In genomic region chr16:740459-740763, GRCh38 we compare ENCODE assay signal across 8 cellular contexts. TPM values are rescaled to one million over a fixed set of nuclear protein-coding genes. Genes with fewer than 3 reads are reported as not detected.
A peak's percentile ranks its signal among the peaks of the same experiment; 100 is the strongest.
DNase-seq lines count a peak whose midpoint lies in the region; ATAC-seq, FAIRE-seq and TF ChIP-seq lines count a peak whose summit lies in the region.

No MANE protein-coding gene starts in this region.

- CTCF ChIA-PET in activated CD8-positive, alpha-beta memory T cell treated with anti-CD3 and anti-CD28 coated beads, Interleukin-2, amount 10 ng/mL, durations not matched to agents 7 days and 5 days (lab: Charles Lee) = interaction anchor here (0.6 to 5.1 kb wide), 18 partner anchors 9 to 92 kb away, joined by 3 to 22 read pairs (median 4); partner anchors contain the start of genes ANTKMT, CCDC78, CHTF18 and HAGHL

- H3K27ac ChIP-seq in Peyer's patch (peak overlapping the region; percentile 36 to 90 (median 72)), fibroblast of lung (ENCODE audit: insufficient read depth, low read length) (peak overlapping the region; percentile 24)

- H3K36me3 ChIP-seq in Peyer's patch (peaks cover 0 to 32% (median 0%) of the 10 kb centered on the region in 3 donors), fibroblast of lung (ENCODE audit: control insufficient read depth, insufficient read depth, low read length) (peaks cover 8% of the 10 kb centered on the region)

- no peaks in the 10 kb centered on the region for H3K27me3 Mint-ChIP-seq in activated CD8-positive, alpha-beta memory T cell treated with anti-CD3 and anti-CD28 coated beads, Interleukin-2, amount 10 ng/mL, durations not matched to agents 7 days and 5 days
- H3K27me3 Mint-ChIP-seq in progenitor cell of endocrine pancreas = no peaks in the 10 kb centered on the region

- ATAC-seq in activated CD8-positive, alpha-beta memory T cell treated with anti-CD3 and anti-CD28 coated beads, Interleukin-2, amount 10 ng/mL, durations not matched to agents 7 days and 5 days = peak; percentile 8

- peak overlapping the region; percentile 74 for H3K4me3 Mint-ChIP-seq in activated CD8-positive, alpha-beta memory T cell treated with anti-CD3 and anti-CD28 coated beads, Interleukin-2, amount 10 ng/mL, durations not matched to agents 7 days and 5 days
- H3K4me3 Mint-ChIP-seq in progenitor cell of endocrine pancreas (ENCODE audit: low read depth) = peak overlapping the region; percentile 80

- H3K27ac Mint-ChIP-seq in activated CD8-positive, alpha-beta memory T cell treated with anti-CD3 and anti-CD28 coated beads, Interleukin-2, amount 10 ng/mL, durations not matched to agents 7 days and 5 days = peak overlapping the region; percentile 57
- H3K27ac Mint-ChIP-seq in progenitor cell of endocrine pancreas = no peak overlapping the region

- H3K9me3 ChIP-seq in Peyer's patch (no peaks in the 10 kb centered on the region), fibroblast of lung (ENCODE audit: control insufficient read depth, insufficient read depth, low read depth, low read length) (no peaks in the 10 kb centered on the region)

- no peaks in the 10 kb centered on the region for H4K20me1 ChIP-seq in fibroblast of lung (ENCODE audit: control insufficient read depth, extremely low read depth, insufficient read depth, low read length)

- H3K36me3 Mint-ChIP-seq in activated CD8-positive, alpha-beta memory T cell treated with anti-CD3 and anti-CD28 coated beads, Interleukin-2, amount 10 ng/mL, durations not matched to agents 7 days and 5 days = peaks cover 9% of the 10 kb centered on the region
- H3K36me3 Mint-ChIP-seq in progenitor cell of endocrine pancreas (ENCODE audit: insufficient read depth) = peaks cover 5% of the 10 kb centered on the region

- peaks cover 3% of the 10 kb centered on the region for H3K79me2 ChIP-seq in fibroblast of lung (ENCODE audit: control insufficient read depth, insufficient read depth, low read length)

- no peak for TF ChIP-seq CTCF in Peyer's patch (IDR thresholded peaks at IDR 0.05)
- no peak for TF ChIP-seq CTCF in fibroblast of lung (conservative IDR thresholded peaks at IDR 0.05 in 1 of 2, IDR thresholded peaks at IDR 0.05 in 1 of 2; ENCODE audit: low read depth in 1 of 2, low read length in 2 of 2)
- no peak for TF ChIP-seq CTCF in progenitor cell of endocrine pancreas (IDR thresholded peaks at IDR 0.05; ENCODE audit: unreplicated experiment)

- H3K9me3 Mint-ChIP-seq in activated CD8-positive, alpha-beta memory T cell treated with anti-CD3 and anti-CD28 coated beads, Interleukin-2, amount 10 ng/mL, durations not matched to agents 7 days and 5 days (ENCODE audit: low read depth) = no peaks in the 10 kb centered on the region
- H3K9me3 Mint-ChIP-seq in progenitor cell of endocrine pancreas (ENCODE audit: low read depth) = no peaks in the 10 kb centered on the region

- no peak overlapping the region for H2AFZ ChIP-seq in fibroblast of lung (ENCODE audit: low read length)

- H3K4me2 ChIP-seq in fibroblast of lung (ENCODE audit: extremely low read depth, insufficient read depth, low read length) = peak overlapping the region; percentile 79

- H3K4me1 Mint-ChIP-seq in activated CD8-positive, alpha-beta memory T cell treated with anti-CD3 and anti-CD28 coated beads, Interleukin-2, amount 10 ng/mL, durations not matched to agents 7 days and 5 days = peaks cover 34% of the 10 kb centered on the region
- H3K4me1 Mint-ChIP-seq in progenitor cell of endocrine pancreas (ENCODE audit: low read depth) = peaks cover 3% of the 10 kb centered on the region

- H3K4me1 ChIP-seq in Peyer's patch = peaks cover 0 to 16% (median 9%) of the 10 kb centered on the region in 4 donors
- no peaks in the 10 kb centered on the region for H3K4me1 ChIP-seq in fibroblast of lung (ENCODE audit: control insufficient read depth, extremely low read depth, insufficient read depth, low read length)

- no peak for TF ChIP-seq POLR2A in Peyer's patch (IDR thresholded peaks at IDR 0.05)

- no peak for FAIRE-seq in GM19239 (lab: Jason Lieb, UNC)

- H3K27me3 ChIP-seq in Peyer's patch (no peaks in the 10 kb centered on the region), fibroblast of lung (ENCODE audit: control insufficient read depth, insufficient read depth, low read length) (no peaks in the 10 kb centered on the region)

- DNase-seq in activated CD8-positive, alpha-beta memory T cell treated with anti-CD3 and anti-CD28 coated beads, Interleukin-2, amount 10 ng/mL, durations not matched to agents 7 days and 5 days = peak; percentile 51
- no peak for DNase-seq in activated CD8-positive, alpha-beta memory T cell treated with anti-CD3 and anti-CD28 coated beads, Interleukin-2, amount 50 U/mL, for 4 hours
- DNase-seq in Peyer's patch (no peak), fibroblast of lung (ENCODE audit: low read depth in 2 of 2) (no peak), progenitor cell of endocrine pancreas (ENCODE audit: low spot score, unreplicated experiment) (no peak), NCI-H2107 (lab: John Stamatoyannopoulos, UW) (no peak), midbrain (lab: John Stamatoyannopoulos, UW) (no peak), GM19239 (ENCODE audit: insufficient read length, low spot score) (no peak)

- H3K4me3 ChIP-seq in Peyer's patch (peak overlapping the region; percentile 66 to 95 (median 80)), fibroblast of lung (replicated peaks in 1 of 4; ENCODE audit: control extremely low read depth in 1 of 4, insufficient read depth in 1 of 4, low read depth in 3 of 4, low read length in 4 of 4) (peak overlapping the region; percentile 55 to 91 (median 64))

- peak overlapping the region; percentile 60 for H3K9ac ChIP-seq in fibroblast of lung (ENCODE audit: insufficient read depth, low read length)

RNA-seq across cellular contexts. Expression of gene CIAO3, which starts 0.4 kb away (rescaled TPM):
- total RNA-seq in activated CD8-positive, alpha-beta memory T cell treated with anti-CD3 and anti-CD28 coated beads, Interleukin-2, amount 10 ng/mL, durations not matched to agents 7 days and 5 days = 10 to 100 TPM; 34.8 to 37.0 TPM
- total RNA-seq in Peyer's patch (100 to 1,000 TPM in 2 of 4 donors, 10 to 100 TPM in 2; 73.4 to 164 (median 117) TPM), fibroblast of lung (31.0 and 38.0 TPM in 2 replicates), progenitor cell of endocrine pancreas (44.0 and 46.5 TPM in 2 replicates)
- polyA plus RNA-seq in fibroblast of lung = 9.3 and 14.2 TPM in 2 replicates
- polyA plus RNA-seq in fibroblast of lung (2012) = 12.6 and 16.0 TPM in 2 replicates
- 13.3 and 17.5 TPM in 2 replicates for polyA minus RNA-seq in fibroblast of lung (ENCODE audit: low replicate concordance)

RNA-seq across cellular contexts. Expression of gene HAGHL, which starts 13.5 kb away (rescaled TPM):
- total RNA-seq in activated CD8-positive, alpha-beta memory T cell treated with anti-CD3 and anti-CD28 coated beads, Interleukin-2, amount 10 ng/mL, durations not matched to agents 7 days and 5 days = 10 to 100 TPM; 13.0 to 14.3 TPM
- total RNA-seq in Peyer's patch (10 to 100 TPM in 1 of 4 donors, 1 to 10 TPM in 2, under 1 TPM in 1; 0.53 to 42.9 (median 3.4) TPM), fibroblast of lung (14.1 and 16.3 TPM in 2 replicates), progenitor cell of endocrine pancreas (8.1 and 9.2 TPM in 2 replicates)
- 3.1 and 3.7 TPM in 2 replicates for polyA plus RNA-seq in fibroblast of lung
- 7.8 and 9.6 TPM in 2 replicates for polyA plus RNA-seq in fibroblast of lung (2012)
- polyA minus RNA-seq in fibroblast of lung (ENCODE audit: low replicate concordance) = 1.3 and 8.7 TPM in 2 replicates

RNA-seq across cellular contexts. Expression of gene CCDC78, which starts 14.2 kb away (rescaled TPM):
- total RNA-seq in activated CD8-positive, alpha-beta memory T cell treated with anti-CD3 and anti-CD28 coated beads, Interleukin-2, amount 10 ng/mL, durations not matched to agents 7 days and 5 days = 1 to 10 TPM; 2.5 to 2.9 TPM
- total RNA-seq in Peyer's patch = 10 to 100 TPM in 1 of 4 donors, 1 to 10 TPM in 3; 2.1 to 13.2 (median 6.3) TPM
- total RNA-seq in fibroblast of lung = 1.0 and 1.8 TPM in 2 replicates
- 0.50 and 0.64 TPM in 2 replicates for polyA plus RNA-seq in fibroblast of lung
- 0.82 and 1.2 TPM in 2 replicates for polyA plus RNA-seq in fibroblast of lung (2012)
- polyA minus RNA-seq in fibroblast of lung (ENCODE audit: low replicate concordance) = 0.52 and 0.55 TPM in 2 replicates
- total RNA-seq in progenitor cell of endocrine pancreas = 2.5 and 3.2 TPM in 2 replicates

RNA-seq across cellular contexts. Expression of gene ANTKMT, which starts 19.5 kb away (rescaled TPM):
- 10 to 100 TPM; 14.8 to 21.1 TPM for total RNA-seq in activated CD8-positive, alpha-beta memory T cell treated with anti-CD3 and anti-CD28 coated beads, Interleukin-2, amount 10 ng/mL, durations not matched to agents 7 days and 5 days
- total RNA-seq in Peyer's patch (10 to 100 TPM; 52.8 to 93.9 (median 72.0) TPM), fibroblast of lung (24.9 and 31.5 TPM in 2 replicates), progenitor cell of endocrine pancreas (44.2 and 44.9 TPM in 2 replicates)
- 4.5 and 6.1 TPM in 2 replicates for polyA plus RNA-seq in fibroblast of lung
- polyA plus RNA-seq in fibroblast of lung (2012) = 19.8 and 26.4 TPM in 2 replicates
- 1.8 and 2.6 TPM in 2 replicates for polyA minus RNA-seq in fibroblast of lung (ENCODE audit: low replicate concordance)

RNA-seq across cellular contexts. Expression of gene MSLN, which starts 20.1 kb away (rescaled TPM):
- not detected for total RNA-seq in activated CD8-positive, alpha-beta memory T cell treated with anti-CD3 and anti-CD28 coated beads, Interleukin-2, amount 10 ng/mL, durations not matched to agents 7 days and 5 days
- total RNA-seq in Peyer's patch (1 to 10 TPM in 3 of 4 donors, not detected in 1; 2.6 to 7.7 (median 5.4) TPM), fibroblast of lung (not detected in 2 replicates), progenitor cell of endocrine pancreas (0.50 TPM in 1 of 2 replicates, not detected in the other)
- polyA plus RNA-seq in fibroblast of lung = not detected in 2 replicates
- not detected in 2 replicates for polyA plus RNA-seq in fibroblast of lung (2012)
- polyA minus RNA-seq in fibroblast of lung (ENCODE audit: low replicate concordance) = not detected in 2 replicates
